11 cellular contexts compared by ENCODE assay signal in the genomic region with DNA sequence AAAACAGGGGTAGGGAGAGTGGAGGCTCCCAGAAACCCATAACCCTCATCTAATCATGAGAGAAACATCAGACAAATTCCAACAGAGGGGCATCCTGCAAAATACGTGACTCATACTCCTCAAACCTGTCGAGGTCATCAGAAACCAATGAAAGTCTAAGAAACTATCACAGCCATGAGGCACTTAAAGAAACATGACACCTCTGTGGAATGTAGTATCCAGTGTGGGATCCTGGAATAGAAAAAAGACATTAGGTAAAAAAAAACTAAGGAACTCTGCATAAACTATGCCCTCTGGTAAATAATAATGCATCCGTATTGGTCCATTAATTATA. TPM values are rescaled to one million over a fixed set of nuclear protein-coding genes. Genes with fewer than 3 reads are reported as not detected.
DNase-seq lines count a peak whose midpoint lies in the region; ATAC-seq and TF ChIP-seq lines count a peak whose summit lies in the region.
"Had no signal": no experiment of that assay in that cellular context is flagged by ENCODE, and none has a peak within 500 bp of the region (broad histone marks: within the 10 kb centered on the region; RNA-seq: fewer than 3 reads in every experiment).

No MANE protein-coding gene starts in this region.

- H3K27ac ChIP-seq in epithelial cell of prostate (peak overlapping the region; percentile 81), MM.1S (ENCODE audit: low read length) (no peak overlapping the region)

- ATAC-seq in omental fat pad (ENCODE audit: low FRiP score): peak; percentile 75
- no peak for ATAC-seq in GM18519 (IDR thresholded peaks at IDR 0.05; ENCODE audit: low FRiP score, unreplicated experiment)
- ATAC-seq in HG03469 (IDR thresholded peaks at IDR 0.05; ENCODE audit: unreplicated experiment): no peak
- ATAC-seq: T-cell had no signal

- POLR2A ChIA-PET in activated CD4-positive, alpha-beta memory T cell treated with anti-CD3 and anti-CD28 coated beads, Interleukin-2, amount 10 ng/mL, durations not matched to agents 7 days and 5 days (lab: Charles Lee): no interaction called here

- H3K9me3 ChIP-seq in NT2/D1 (ENCODE audit: insufficient read depth, low read length): no peaks in the 10 kb centered on the region
- H3K9me3 ChIP-seq in MM.1S (replicated peaks; ENCODE audit: insufficient read depth, low read length): no peaks in the 10 kb centered on the region

- H3K4me3 ChIP-seq in NT2/D1 (ENCODE audit: insufficient read length, low read depth) (no peak overlapping the region), MM.1S (ENCODE audit: low read length) (no peak overlapping the region)

- peaks cover 3% of the 10 kb centered on the region for H3K27me3 Mint-ChIP-seq in activated CD4-positive, alpha-beta memory T cell treated with anti-CD3 and anti-CD28 coated beads, Interleukin-2, amount 10 ng/mL, durations not matched to agents 7 days and 5 days

- no peaks in the 10 kb centered on the region for H3F3A ChIP-seq in MM.1S (ENCODE audit: insufficient read depth, low read length)

- no peaks in the 10 kb centered on the region for H4K20me1 ChIP-seq in MM.1S (ENCODE audit: insufficient read depth, low read length)

- DNase-seq in DMS 273 (lab: John Stamatoyannopoulos, UW; ENCODE audit: unreplicated experiment) (peak; percentile 62), NT2/D1 (ENCODE audit: low read depth, low spot score) (peak; percentile 60), epithelial cell of prostate (ENCODE audit: low read depth, low spot score) (peak; percentile 12), omental fat pad (ENCODE audit: low spot score) (no peak), MM.1S (no peak)
- no peak for DNase-seq in activated CD4-positive, alpha-beta memory T cell treated with anti-CD3 and anti-CD28 coated beads, Interleukin-2, amount 10 ng/mL, durations not matched to agents 7 days and 5 days
- DNase-seq: head of caudate nucleus, KG1, T-cell had no signal

- no peaks in the 10 kb centered on the region for H3K79me2 ChIP-seq in MM.1S (ENCODE audit: low read length)

- peaks cover 9% of the 10 kb centered on the region for H3K9me3 Mint-ChIP-seq in activated CD4-positive, alpha-beta memory T cell treated with anti-CD3 and anti-CD28 coated beads, Interleukin-2, amount 10 ng/mL, durations not matched to agents 7 days and 5 days

- no peak overlapping the region for H3K4me3 Mint-ChIP-seq in activated CD4-positive, alpha-beta memory T cell treated with anti-CD3 and anti-CD28 coated beads, Interleukin-2, amount 10 ng/mL, durations not matched to agents 7 days and 5 days
- H3K4me3 Mint-ChIP-seq: T-cell had no signal

- no peaks in the 10 kb centered on the region for H3K36me3 Mint-ChIP-seq in activated CD4-positive, alpha-beta memory T cell treated with anti-CD3 and anti-CD28 coated beads, Interleukin-2, amount 10 ng/mL, durations not matched to agents 7 days and 5 days (ENCODE audit: low read depth)
- H3K36me3 Mint-ChIP-seq: T-cell had no signal

- no peak overlapping the region for H2AFZ ChIP-seq in MM.1S (ENCODE audit: low read length)

- CTCF ChIA-PET in activated CD4-positive, alpha-beta memory T cell treated with anti-CD3 and anti-CD28 coated beads, Interleukin-2, amount 10 ng/mL, durations not matched to agents 7 days and 5 days (lab: Charles Lee): no interaction called here

- no peak overlapping the region for H3K4me2 ChIP-seq in MM.1S (ENCODE audit: low read depth, low read length)

- H3K36me3 ChIP-seq in NT2/D1 (ENCODE audit: insufficient read depth, insufficient read length, low read length) (no peaks in the 10 kb centered on the region), MM.1S (replicated peaks; ENCODE audit: insufficient read depth, low read length) (no peaks in the 10 kb centered on the region)

- H3K27me3 ChIP-seq in NT2/D1 (ENCODE audit: insufficient read depth, insufficient read length): no peaks in the 10 kb centered on the region
- H3K27me3 ChIP-seq in MM.1S (replicated peaks; ENCODE audit: insufficient read depth, low read length): no peaks in the 10 kb centered on the region

- H3K4me1 ChIP-seq in NT2/D1 (ENCODE audit: insufficient read depth, insufficient read length): peaks cover 11% of the 10 kb centered on the region
- no peaks in the 10 kb centered on the region for H3K4me1 ChIP-seq in MM.1S (ENCODE audit: low read length)

- no peaks in the 10 kb centered on the region for H3K4me1 Mint-ChIP-seq in activated CD4-positive, alpha-beta memory T cell treated with anti-CD3 and anti-CD28 coated beads, Interleukin-2, amount 10 ng/mL, durations not matched to agents 7 days and 5 days
- H3K4me1 Mint-ChIP-seq: T-cell had no signal

- TF ChIP-seq CTCF in omental fat pad (IDR thresholded peaks at IDR 0.05): no peak
- TF ChIP-seq CTCF in MM.1S (IDR thresholded peaks at IDR 0.05; ENCODE audit: low read length): no peak

- no peak overlapping the region for H3K9ac ChIP-seq in NT2/D1 (ENCODE audit: insufficient read length, low read depth)
- no peak overlapping the region for H3K9ac ChIP-seq in MM.1S (ENCODE audit: low read length)

- no peak overlapping the region for H3K27ac Mint-ChIP-seq in activated CD4-positive, alpha-beta memory T cell treated with anti-CD3 and anti-CD28 coated beads, Interleukin-2, amount 10 ng/mL, durations not matched to agents 7 days and 5 days
- H3K27ac Mint-ChIP-seq: T-cell had no signal

- H3K9me2 ChIP-seq in MM.1S (replicated peaks; ENCODE audit: insufficient read depth, low read length): no peaks in the 10 kb centered on the region

RNA-seq across cellular contexts. Expression of a gene that starts 16.4 kb away (rescaled TPM):
- 100 to 1,000 TPM in 1 of 4 donors, 10 to 100 TPM in 3; 31.8 to 237 (median 95.8) TPM for total RNA-seq in omental fat pad
- total RNA-seq in activated CD4-positive, alpha-beta memory T cell treated with anti-CD3 and anti-CD28 coated beads, Interleukin-2, amount 10 ng/mL, durations not matched to agents 7 days and 5 days: not detected

RNA-seq across cellular contexts. Expression of a gene that starts 44.2 kb away (rescaled TPM):
- 1 to 10 TPM in 2 of 4 donors, under 1 TPM in 1, not detected in 1; 0.94 to 2.2 (median 1.3) TPM for total RNA-seq in omental fat pad
- not detected for total RNA-seq in activated CD4-positive, alpha-beta memory T cell treated with anti-CD3 and anti-CD28 coated beads, Interleukin-2, amount 10 ng/mL, durations not matched to agents 7 days and 5 days
- total RNA-seq: T-cell had no signal

Comparison
In these comparisons a context has a peak if more than half of its experiments do, and no peak if none do; other contexts are left out.
1. DNase-seq: peak in DMS 273 (single experiment), NT2/D1 (single experiment) and epithelial cell of prostate (single experiment); none in omental fat pad (single experiment), activated CD4-positive, alpha-beta memory T cell treated with anti-CD3 and anti-CD28 coated beads, Interleukin-2, amount 10 ng/mL, durations not matched to agents 7 days and 5 days (single experiment) and MM.1S (single experiment).
2. RNA of a gene that starts 16.4 kb away (total RNA-seq): 31.8 to 237 TPM in omental fat pad; not detected in activated CD4-positive, alpha-beta memory T cell treated with anti-CD3 and anti-CD28 coated beads, Interleukin-2, amount 10 ng/mL, durations not matched to agents 7 days and 5 days; every median in the first group is over 10 times any median in the second.